8 cellular contexts compared by ENCODE assay signal in genomic region chr2:99154643-99155536, GRCh38. TPM values are rescaled to one million over a fixed set of nuclear protein-coding genes. Genes with fewer than 3 reads are reported as not detected.
DNase-seq lines count a peak whose midpoint lies in the region; ATAC-seq and TF ChIP-seq lines count a peak whose summit lies in the region.

TSS of gene LIPT1 (plus strand) at chr2:99154967. CDS start at chr2:99161958, 6,991 bp downstream.
TSS of gene TSGA10 (minus strand) at chr2:99154942. CDS start at chr2:99109439, 45,503 bp downstream.

- H3K4me3 ChIP-seq in Peyer's patch (peak within 1 kb of the TSS; percentile 62 to 75 (median 68)), fibroblast of lung (replicated peaks in 1 of 4; ENCODE audit: control extremely low read depth in 1 of 4, insufficient read depth in 1 of 4, low read depth in 3 of 4, low read length in 4 of 4) (peak within 1 kb of the TSS; percentile 79 to 97 (median 94))
- peak within 1 kb of the TSS; percentile 83 for H3K4me3 ChIP-seq in naive thymus-derived CD4-positive, alpha-beta T cell (ENCODE audit: low read length)

- H3K27ac ChIP-seq in KOPT-K1 (ENCODE audit: low read depth, low read length, poor library complexity, severe bottlenecking) (peak within 1 kb of the TSS; percentile 90), Peyer's patch (peak within 1 kb of the TSS; percentile 84 to 91 (median 88)), fibroblast of lung (ENCODE audit: insufficient read depth, low read length) (peak within 1 kb of the TSS; percentile 90)
- H3K27ac ChIP-seq in naive thymus-derived CD4-positive, alpha-beta T cell (ENCODE audit: low read depth, low read length) = peak within 1 kb of the TSS; percentile 92

- peaks cover 18 to 30% (median 26%) of the 10 kb centered on the region in 5 donors for H3K36me3 Mint-ChIP-seq in naive thymus-derived CD4-positive, alpha-beta T cell
- peaks cover 20 to 34% of the 10 kb centered on the region in 2 donors for H3K36me3 Mint-ChIP-seq in stimulated activated naive B cell treated with anti-CD40 and anti-IgM and Interleukin-4, amounts not matched to agents 10 μg/mL and 1 μg/mL and 100 μg/mL, for 72 hours

- H2AFZ ChIP-seq in fibroblast of lung (ENCODE audit: low read length) = peak within 1 kb of the TSS; percentile 96

- H3K79me2 ChIP-seq in fibroblast of lung (ENCODE audit: control insufficient read depth, insufficient read depth, low read length) = no peaks in the 10 kb centered on the region

- peak; percentile 68 for TF ChIP-seq POLR2A in Peyer's patch (IDR thresholded peaks at IDR 0.05)

- H3K4me1 Mint-ChIP-seq in naive thymus-derived CD4-positive, alpha-beta T cell = peaks cover 25 to 57% (median 42%) of the 10 kb centered on the region in 7 donors
- peaks cover 39 to 42% of the 10 kb centered on the region in 2 donors for H3K4me1 Mint-ChIP-seq in stimulated activated naive B cell treated with anti-CD40 and anti-IgM and Interleukin-4, amounts not matched to agents 10 μg/mL and 1 μg/mL and 100 μg/mL, for 72 hours

- peak within 1 kb of the TSS; percentile 98 for H3K4me2 ChIP-seq in fibroblast of lung (ENCODE audit: extremely low read depth, insufficient read depth, low read length)

- intact Hi-C loops in naive thymus-derived CD4-positive, alpha-beta T cell (cut with micrococcal nuclease) = loop anchor here (1.0 to 10.0 kb wide), 11 partner anchors 8 to 1490 kb away; partner anchors contain the start of genes C2orf15 (in 2 of the 2), MITD1 (in 2 of the 2), MRPL30 (in 2 of the 2) and REV1 (in 2 of the 2)

- ATAC-seq in GM21825 (IDR thresholded peaks at IDR 0.05; ENCODE audit: unreplicated experiment) = peak; percentile 94
- peak; percentile 98 for ATAC-seq in naive thymus-derived CD4-positive, alpha-beta T cell
- peak; percentile 89 to 92 for ATAC-seq in stimulated activated naive B cell treated with anti-CD40 and anti-IgM and Interleukin-4, amounts not matched to agents 10 μg/mL and 1 μg/mL and 100 μg/mL, for 72 hours (replicated peaks)

- no peaks in the 10 kb centered on the region for H3K9me3 ChIP-seq in KOPT-K1 (ENCODE audit: insufficient read depth, low read length, poor library complexity, severe bottlenecking)
- H3K9me3 ChIP-seq in Peyer's patch = no peaks in the 10 kb centered on the region
- H3K9me3 ChIP-seq in fibroblast of lung (ENCODE audit: control insufficient read depth, insufficient read depth, low read depth, low read length) = no peaks in the 10 kb centered on the region
- H3K9me3 ChIP-seq in naive thymus-derived CD4-positive, alpha-beta T cell (ENCODE audit: control insufficient read depth in 2 of 3, low read length in 3 of 3) = no peaks in the 10 kb centered on the region

- peak within 1 kb of the TSS in 2 of 9 donors; percentile 96 to 97 for H3K27ac Mint-ChIP-seq in naive thymus-derived CD4-positive, alpha-beta T cell
- H3K27ac Mint-ChIP-seq in stimulated activated naive B cell treated with anti-CD40 and anti-IgM and Interleukin-4, amounts not matched to agents 10 μg/mL and 1 μg/mL and 100 μg/mL, for 72 hours = peak within 1 kb of the TSS; percentile 95

- H3K9me3 Mint-ChIP-seq in naive thymus-derived CD4-positive, alpha-beta T cell = no peaks in the 10 kb centered on the region
- H3K9me3 Mint-ChIP-seq in stimulated activated naive B cell treated with anti-CD40 and anti-IgM and Interleukin-4, amounts not matched to agents 10 μg/mL and 1 μg/mL and 100 μg/mL, for 72 hours = no peaks in the 10 kb centered on the region

- DNase-seq in Daoy (ENCODE audit: low read depth) (peak; percentile 96), Peyer's patch (peak; percentile 91 to 97 (median 93)), fibroblast of lung (ENCODE audit: low read depth in 2 of 2) (peak; percentile 91)
- peak; percentile 78 to 88 for DNase-seq in activated T-helper 1 cell treated with anti-CD3 and anti-CD28 coated beads, Interleukin-2, amount 50 U/mL, for 16 hours (ENCODE audit: low read depth in 1 of 2, low spot score in 1 of 2)
- peak; percentile 80 to 95 (median 92) for DNase-seq in naive thymus-derived CD4-positive, alpha-beta T cell
- peak; percentile 92 for DNase-seq in stimulated activated naive B cell treated with anti-CD40 and anti-IgM and Interleukin-4, amounts not matched to agents 10 μg/mL and 1 μg/mL and 100 μg/mL, for 72 hours

- CTCF ChIA-PET in naive thymus-derived CD4-positive, alpha-beta T cell (lab: Charles Lee) = interaction anchor here (0.6 to 1.5 kb wide), 5 partner anchors 14 to 354 kb away, joined by 3 to 8 read pairs (median 5); partner anchors contain the start of genes MITD1 and MRPL30

- H3K9ac ChIP-seq in fibroblast of lung (ENCODE audit: insufficient read depth, low read length) = peak within 1 kb of the TSS; percentile 78

- POLR2A ChIA-PET in naive thymus-derived CD4-positive, alpha-beta T cell (lab: Charles Lee) = interaction anchor here (0.6 to 5.7 kb wide), 15 partner anchors 8 to 1091 kb away, joined by 3 to 101 read pairs (median 4); partner anchors contain the start of genes C2orf15, EIF5B, MGAT4A and MITD1

- no peaks in the 10 kb centered on the region for H3K27me3 ChIP-seq in Peyer's patch
- no peaks in the 10 kb centered on the region for H3K27me3 ChIP-seq in fibroblast of lung (ENCODE audit: control insufficient read depth, insufficient read depth, low read length)
- H3K27me3 ChIP-seq in naive thymus-derived CD4-positive, alpha-beta T cell (ENCODE audit: control insufficient read depth in 2 of 2, insufficient read depth in 2 of 2, low read length in 2 of 2) = no peaks in the 10 kb centered on the region

- H3K4me1 ChIP-seq in Peyer's patch (peaks cover 0 to 17% (median 8%) of the 10 kb centered on the region in 4 donors), fibroblast of lung (ENCODE audit: control insufficient read depth, extremely low read depth, insufficient read depth, low read length) (no peaks in the 10 kb centered on the region)
- peaks cover 15 to 18% of the 10 kb centered on the region in 2 donors for H3K4me1 ChIP-seq in naive thymus-derived CD4-positive, alpha-beta T cell (ENCODE audit: control insufficient read depth in 2 of 2, insufficient read depth in 2 of 2, low read length in 2 of 2)

- H3K4me3 Mint-ChIP-seq in naive thymus-derived CD4-positive, alpha-beta T cell = peak within 1 kb of the TSS in 1 of 10 donors; percentile 93
- H3K4me3 Mint-ChIP-seq in stimulated activated naive B cell treated with anti-CD40 and anti-IgM and Interleukin-4, amounts not matched to agents 10 μg/mL and 1 μg/mL and 100 μg/mL, for 72 hours = no peak within 1 kb of the TSS

- no peaks in the 10 kb centered on the region for H4K20me1 ChIP-seq in fibroblast of lung (ENCODE audit: control insufficient read depth, extremely low read depth, insufficient read depth, low read length)

- H3K36me3 ChIP-seq in KOPT-K1 (ENCODE audit: insufficient read depth, low read length) (peaks cover 34% of the 10 kb centered on the region), Peyer's patch (no peaks in the 10 kb centered on the region), fibroblast of lung (ENCODE audit: control insufficient read depth, insufficient read depth, low read length) (no peaks in the 10 kb centered on the region)
- H3K36me3 ChIP-seq in naive thymus-derived CD4-positive, alpha-beta T cell (ENCODE audit: control insufficient read depth in 2 of 3, insufficient read depth in 3 of 3, low read length in 3 of 3) = peaks cover 5 to 21% (median 10%) of the 10 kb centered on the region in 3 experiments

- no peaks in the 10 kb centered on the region for H3K27me3 Mint-ChIP-seq in naive thymus-derived CD4-positive, alpha-beta T cell
- no peaks in the 10 kb centered on the region for H3K27me3 Mint-ChIP-seq in stimulated activated naive B cell treated with anti-CD40 and anti-IgM and Interleukin-4, amounts not matched to agents 10 μg/mL and 1 μg/mL and 100 μg/mL, for 72 hours

- TF ChIP-seq CTCF in Peyer's patch (IDR thresholded peaks at IDR 0.05) (peak in 3 of 6 experiments; percentile 13 to 17 (median 14)), fibroblast of lung (conservative IDR thresholded peaks at IDR 0.05 in 1 of 2, IDR thresholded peaks at IDR 0.05 in 1 of 2; ENCODE audit: low read depth in 1 of 2, low read length in 2 of 2) (peak in 1 of 2 donors; percentile 22)

RNA-seq across cellular contexts. Expression of gene LIPT1, which starts in this region (rescaled TPM):
- total RNA-seq in Daoy (2014; rRNA removed; shearing (Covaris generic)) = 7.7 and 13.6 TPM in 2 replicates
- 10 to 100 TPM in 2 of 4 donors, 1 to 10 TPM in 2; 6.1 to 23.9 (median 10.7) TPM for total RNA-seq in Peyer's patch
- total RNA-seq in fibroblast of lung = 7.6 and 10.5 TPM in 2 replicates
- 4.4 and 5.9 TPM in 2 replicates for polyA plus RNA-seq in fibroblast of lung
- 3.1 and 3.8 TPM in 2 replicates for polyA plus RNA-seq in fibroblast of lung (2012)
- polyA minus RNA-seq in fibroblast of lung (ENCODE audit: low replicate concordance) = 6.6 TPM in 1 of 2 replicates, not detected in the other
- 10 to 100 TPM in 4 of 5 experiments, 1 to 10 TPM in 1; 7.7 to 24.1 (median 15.9) TPM for total RNA-seq in naive thymus-derived CD4-positive, alpha-beta T cell
- 10 to 100 TPM; 21.2 to 28.6 TPM for polyA plus RNA-seq in naive thymus-derived CD4-positive, alpha-beta T cell

RNA-seq across cellular contexts. Expression of gene TSGA10, which starts in this region (rescaled TPM):
- 8.2 TPM in 2 replicates for total RNA-seq in Daoy (2014; rRNA removed; shearing (Covaris generic))
- 10 to 100 TPM in 2 of 4 donors, 1 to 10 TPM in 2; 6.7 to 21.5 (median 11.0) TPM for total RNA-seq in Peyer's patch
- 5.3 and 5.9 TPM in 2 replicates for total RNA-seq in fibroblast of lung
- 0.65 and 0.70 TPM in 2 replicates for polyA plus RNA-seq in fibroblast of lung
- 1.4 TPM in 2 replicates for polyA plus RNA-seq in fibroblast of lung (2012)
- polyA minus RNA-seq in fibroblast of lung (ENCODE audit: low replicate concordance) = 14.3 TPM in 1 of 2 replicates, not detected in the other
- total RNA-seq in naive thymus-derived CD4-positive, alpha-beta T cell = 10 to 100 TPM in 3 of 5 experiments, 1 to 10 TPM in 2; 3.5 to 31.7 (median 12.6) TPM
- polyA plus RNA-seq in naive thymus-derived CD4-positive, alpha-beta T cell = 10 to 100 TPM; 18.6 to 29.5 TPM

Comparison
In these comparisons a context has a peak if more than half of its experiments do, and no peak if none do; other contexts are left out.
1. Peak in every context shown above with its lines: DNase-seq, ATAC-seq, H3K4me3 ChIP-seq and H3K27ac ChIP-seq.
2. RNA of gene TSGA10 (polyA plus RNA-seq): 18.6 to 29.5 TPM in naive thymus-derived CD4-positive, alpha-beta T cell; 0.65 to 1.4 TPM in fibroblast of lung; every median in the first group is over 4 times any median in the second.